Comparison of ENCODE assay signal across 1 cellular context in genomic region chr15:90860942-90861675, GRCh38.
TF ChIP-seq lines count a peak whose summit lies in the region.

No MANE protein-coding gene starts in this region.

TF ChIP-seq in HepG2, 621 proteins besides CTCF, POLR2A, EP300 and RAD21 (continued from another document and continues in another):
- no peak for TF ChIP-seq E2F2 (CRISPR knock-in tag; IDR thresholded peaks at IDR 0.05; ENCODE audit: borderline replicate concordance)
- peak; percentile 68; the same call in 1 of the 2 replicates for TF ChIP-seq ZNF710 (CRISPR knock-in tag; IDR thresholded peaks at IDR 0.05; ENCODE audit: borderline replicate concordance)
- TF ChIP-seq PATZ1 (CRISPR knock-in tag; IDR thresholded peaks at IDR 0.05): peak; percentile 71
- TF ChIP-seq ZNF446 (CRISPR knock-in tag; IDR thresholded peaks at IDR 0.05): no peak
- TF ChIP-seq ZNF333 (CRISPR knock-in tag; IDR thresholded peaks at IDR 0.05; ENCODE audit: borderline replicate concordance): no peak
- TF ChIP-seq ZNF800 (CRISPR knock-in tag; IDR thresholded peaks at IDR 0.05): peak; percentile 68; the same call in 1 of the 2 replicates
- no peak for TF ChIP-seq GPBP1L1 (CRISPR knock-in tag; IDR thresholded peaks at IDR 0.05)
- TF ChIP-seq ASH2L (IDR thresholded peaks at IDR 0.05; ENCODE audit: insufficient read length, low read depth, low read length): no peak
- TF ChIP-seq GFI1 (CRISPR knock-in tag; IDR thresholded peaks at IDR 0.05; ENCODE audit: borderline replicate concordance): no peak
- no peak; the same call in 1 of the 2 replicates for TF ChIP-seq ARID4A (CRISPR knock-in tag; IDR thresholded peaks at IDR 0.05; ENCODE audit: borderline replicate concordance)
- no peak for TF ChIP-seq BRCA1 (CRISPR knock-in tag; IDR thresholded peaks at IDR 0.05)
- TF ChIP-seq ZSCAN9 (CRISPR knock-in tag; IDR thresholded peaks at IDR 0.05; ENCODE audit: borderline replicate concordance): peak; percentile 72; the same call in 1 of the 2 replicates
- no peak for TF ChIP-seq MAFK (conservative IDR thresholded peaks at IDR 0.05 in 1 of 2, IDR thresholded peaks at IDR 0.05 in 1 of 2; ENCODE audit: low read length in 2 of 2)
- TF ChIP-seq ZNF879 (CRISPR knock-in tag; IDR thresholded peaks at IDR 0.05): no peak
- TF ChIP-seq SNRNP70 (IDR thresholded peaks at IDR 0.05; ENCODE audit: low read depth, low read length): no peak
- TF ChIP-seq SNAPC5 (CRISPR knock-in tag; IDR thresholded peaks at IDR 0.05; ENCODE audit: borderline replicate concordance): no peak
- TF ChIP-seq ZNF138 (CRISPR knock-in tag; IDR thresholded peaks at IDR 0.05; ENCODE audit: low read depth): no peak
- no peak for TF ChIP-seq ZNF749 (CRISPR knock-in tag; IDR thresholded peaks at IDR 0.05; ENCODE audit: borderline replicate concordance)
- TF ChIP-seq ZBTB42 (CRISPR knock-in tag; IDR thresholded peaks at IDR 0.05): no peak
- TF ChIP-seq YEATS2 (CRISPR knock-in tag; IDR thresholded peaks at IDR 0.05; ENCODE audit: borderline replicate concordance): peak; percentile 26; the same call in 1 of the 2 replicates
- no peak for TF ChIP-seq HBP1 (CRISPR knock-in tag; IDR thresholded peaks at IDR 0.05; ENCODE audit: low read depth)
- TF ChIP-seq SRSF9 (IDR thresholded peaks at IDR 0.05; ENCODE audit: borderline replicate concordance, insufficient read depth, low read depth, low read length, poor library complexity, severe bottlenecking): no peak
- no peak for TF ChIP-seq HNRNPLL (IDR thresholded peaks at IDR 0.05; ENCODE audit: low read depth, low read length, poor library complexity, severe bottlenecking)
- 0 out of 2 replicates have a peak, but pooled peaks have one; percentile 5 for TF ChIP-seq SATB2 (CRISPR knock-in tag; IDR thresholded peaks at IDR 0.05)
- no peak for TF ChIP-seq ZNF44 (CRISPR knock-in tag; IDR thresholded peaks at IDR 0.05)
- no peak; the same call in 1 of the 2 replicates for TF ChIP-seq ZNF205 (CRISPR knock-in tag; IDR thresholded peaks at IDR 0.05)
- TF ChIP-seq HOXA7 (CRISPR knock-in tag; IDR thresholded peaks at IDR 0.05): no peak
- TF ChIP-seq ZNF260 (CRISPR knock-in tag; IDR thresholded peaks at IDR 0.05; ENCODE audit: borderline replicate concordance, low read depth): no peak
- no peak for TF ChIP-seq ZNF740 (CRISPR knock-in tag; IDR thresholded peaks at IDR 0.05)
- TF ChIP-seq ZNF816 (CRISPR knock-in tag; IDR thresholded peaks at IDR 0.05; ENCODE audit: borderline replicate concordance): no peak
- TF ChIP-seq THRA (CRISPR knock-in tag; IDR thresholded peaks at IDR 0.05; ENCODE audit: borderline replicate concordance): peak; percentile 77
- no peak for TF ChIP-seq ZBTB38 (CRISPR knock-in tag; IDR thresholded peaks at IDR 0.05)
- TF ChIP-seq ATF1 (CRISPR knock-in tag; IDR thresholded peaks at IDR 0.05): no peak; the same call in 1 of the 2 replicates
- 0 out of 2 replicates have a peak, but pooled peaks have one; percentile 26 for TF ChIP-seq ESRRA (CRISPR knock-in tag; IDR thresholded peaks at IDR 0.05; ENCODE audit: low read depth)
- TF ChIP-seq DPF2 (CRISPR knock-in tag; IDR thresholded peaks at IDR 0.05; ENCODE audit: borderline replicate concordance, low read depth): peak; percentile 84; the same call in 1 of the 2 replicates
- no peak for TF ChIP-seq MXD3 (CRISPR knock-in tag; IDR thresholded peaks at IDR 0.05)
- TF ChIP-seq SNAI1 (CRISPR knock-in tag; IDR thresholded peaks at IDR 0.05; ENCODE audit: borderline replicate concordance): no peak
- TF ChIP-seq HNF4A (CRISPR knock-in tag; IDR thresholded peaks at IDR 0.05): peak; percentile 60
- TF ChIP-seq ARID3A (IDR thresholded peaks at IDR 0.05; ENCODE audit: low read depth, low read length): peak; percentile 86
- TF ChIP-seq NR2F1 (CRISPR knock-in tag; IDR thresholded peaks at IDR 0.05): peak; percentile 35 to 57; a peak in 3 of 4 replicates
- no peak for TF ChIP-seq NFYB (CRISPR knock-in tag; IDR thresholded peaks at IDR 0.05)
- TF ChIP-seq ZNF225 (CRISPR knock-in tag; IDR thresholded peaks at IDR 0.05): no peak
- peak; percentile 96 for TF ChIP-seq GATAD2A (CRISPR knock-in tag; IDR thresholded peaks at IDR 0.05)
- no peak for TF ChIP-seq ZNF296 (CRISPR knock-in tag; conservative IDR thresholded peaks at IDR 0.05)
